ENCODE assay signal across 8 cellular contexts in genomic region chr1:37930246-37931142, GRCh38. TPM values are rescaled to one million over a fixed set of nuclear protein-coding genes. Genes with fewer than 3 reads are reported as not detected.
A peak's percentile ranks its signal among the peaks of the same experiment; 100 is the strongest.
DNase-seq lines count a peak whose midpoint lies in the region; ATAC-seq and TF ChIP-seq lines count a peak whose summit lies in the region.

No MANE protein-coding gene starts in this region.

- H3K4me1 Mint-ChIP-seq in memory B cell: peaks cover 33% of the 10 kb centered on the region

- peaks cover 1% of the 10 kb centered on the region for H3K36me3 Mint-ChIP-seq in memory B cell

- H3K4me1 ChIP-seq in NT2/D1 (ENCODE audit: insufficient read depth, insufficient read length) (peaks cover 9% of the 10 kb centered on the region), stomach smooth muscle (ENCODE audit: control insufficient read depth, insufficient read depth, low read length) (peaks cover 20% of the 10 kb centered on the region), uterus (peaks cover 0 to 4% of the 10 kb centered on the region in 2 donors)

- H3K9me3 ChIP-seq in NT2/D1 (ENCODE audit: insufficient read depth, low read length): no peaks in the 10 kb centered on the region
- H3K9me3 ChIP-seq in stomach smooth muscle (ENCODE audit: control insufficient read depth in 2 of 2, low read length in 2 of 2): no peaks in the 10 kb centered on the region
- H3K9me3 ChIP-seq in MG63: no peaks in the 10 kb centered on the region
- no peaks in the 10 kb centered on the region for H3K9me3 ChIP-seq in uterus

- H3K27ac ChIP-seq in stomach smooth muscle (ENCODE audit: low read length) (no peak overlapping the region), uterus (no peak overlapping the region)

- intact Hi-C loops in uterus (cut with DNase I; ENCODE audit: low total_unique reads): no loop called here

- H3K4me3 ChIP-seq in NT2/D1 (ENCODE audit: insufficient read length, low read depth) (peak overlapping the region; percentile 98), stomach smooth muscle (ENCODE audit: low read length in 2 of 2) (peak overlapping the region; percentile 78 to 82), MG63 (no peak overlapping the region; the same call in 1 of the 2 replicates), uterus (peak overlapping the region in 1 of 2 donors; percentile 67)

- H3K27me3 ChIP-seq in NT2/D1 (ENCODE audit: insufficient read depth, insufficient read length) (no peaks in the 10 kb centered on the region), stomach smooth muscle (ENCODE audit: control insufficient read depth in 1 of 2, insufficient read depth in 2 of 2, low read length in 2 of 2) (no peaks in the 10 kb centered on the region), MG63 (no peaks in the 10 kb centered on the region), uterus (no peaks in the 10 kb centered on the region)

- peak overlapping the region; percentile 88 for H3K9ac ChIP-seq in NT2/D1 (ENCODE audit: insufficient read length, low read depth)
- H3K9ac ChIP-seq in stomach smooth muscle (ENCODE audit: low read length in 2 of 2): peak overlapping the region; percentile 62 to 67

- H3K36me3 ChIP-seq in NT2/D1 (ENCODE audit: insufficient read depth, insufficient read length, low read length) (peaks cover 9% of the 10 kb centered on the region), stomach smooth muscle (ENCODE audit: control insufficient read depth in 2 of 2, insufficient read depth in 2 of 2, low read length in 2 of 2) (peaks cover 0 to 10% of the 10 kb centered on the region in 2 donors), MG63 (peaks cover 33% of the 10 kb centered on the region), uterus (no peaks in the 10 kb centered on the region)

- no peak for ATAC-seq in memory B cell (ENCODE audit: low read depth)

- no peaks in the 10 kb centered on the region for H3K27me3 Mint-ChIP-seq in memory B cell

- DNase-seq in DMS79 (lab: John Stamatoyannopoulos, UW) (peak; percentile 79), NT2/D1 (ENCODE audit: low read depth, low spot score) (no peak), amniotic epithelial cell (ENCODE audit: low read depth) (peak; percentile 47), memory B cell (ENCODE audit: low spot score in 2 of 2) (no peak), pons (ENCODE audit: low spot score) (no peak), MG63 (no peak), uterus (no peak)

- H3K27ac Mint-ChIP-seq in memory B cell: peak overlapping the region; percentile 51

- TF ChIP-seq CTCF in uterus (IDR thresholded peaks at IDR 0.05): no peak

- H3K9me3 Mint-ChIP-seq in memory B cell: no peaks in the 10 kb centered on the region

- peak overlapping the region; percentile 89 for H3K4me3 Mint-ChIP-seq in memory B cell

- no peak for TF ChIP-seq POLR2A in uterus (IDR thresholded peaks at IDR 0.05)

RNA-seq across cellular contexts. Expression of gene INPP5B, which starts 16.4 kb away (rescaled TPM):
- total RNA-seq in MG63 (2014; rRNA removed; shearing (Covaris generic); ENCODE audit: low replicate concordance): 12.4 and 19.2 TPM in 2 replicates
- 10 to 100 TPM; 20.2 to 79.4 (median 46.8) TPM for total RNA-seq in uterus

RNA-seq across cellular contexts. Expression of gene SF3A3, which starts 59.3 kb away (rescaled TPM):
- 91.1 and 159 TPM in 2 replicates for total RNA-seq in MG63 (2014; rRNA removed; shearing (Covaris generic); ENCODE audit: low replicate concordance)
- total RNA-seq in uterus: 100 to 1,000 TPM in 1 of 4 donors, 10 to 100 TPM in 3; 22.6 to 102 (median 45.4) TPM

Comparison
In these comparisons a context has a peak if more than half of its experiments do, and no peak if none do; other contexts are left out.
1. DNase-seq: peak in DMS79 (single experiment) and amniotic epithelial cell (single experiment); none in NT2/D1 (single experiment), memory B cell (0 of 2), pons (single experiment), MG63 (single experiment) and uterus (0 of 2).